In the genomic region with DNA sequence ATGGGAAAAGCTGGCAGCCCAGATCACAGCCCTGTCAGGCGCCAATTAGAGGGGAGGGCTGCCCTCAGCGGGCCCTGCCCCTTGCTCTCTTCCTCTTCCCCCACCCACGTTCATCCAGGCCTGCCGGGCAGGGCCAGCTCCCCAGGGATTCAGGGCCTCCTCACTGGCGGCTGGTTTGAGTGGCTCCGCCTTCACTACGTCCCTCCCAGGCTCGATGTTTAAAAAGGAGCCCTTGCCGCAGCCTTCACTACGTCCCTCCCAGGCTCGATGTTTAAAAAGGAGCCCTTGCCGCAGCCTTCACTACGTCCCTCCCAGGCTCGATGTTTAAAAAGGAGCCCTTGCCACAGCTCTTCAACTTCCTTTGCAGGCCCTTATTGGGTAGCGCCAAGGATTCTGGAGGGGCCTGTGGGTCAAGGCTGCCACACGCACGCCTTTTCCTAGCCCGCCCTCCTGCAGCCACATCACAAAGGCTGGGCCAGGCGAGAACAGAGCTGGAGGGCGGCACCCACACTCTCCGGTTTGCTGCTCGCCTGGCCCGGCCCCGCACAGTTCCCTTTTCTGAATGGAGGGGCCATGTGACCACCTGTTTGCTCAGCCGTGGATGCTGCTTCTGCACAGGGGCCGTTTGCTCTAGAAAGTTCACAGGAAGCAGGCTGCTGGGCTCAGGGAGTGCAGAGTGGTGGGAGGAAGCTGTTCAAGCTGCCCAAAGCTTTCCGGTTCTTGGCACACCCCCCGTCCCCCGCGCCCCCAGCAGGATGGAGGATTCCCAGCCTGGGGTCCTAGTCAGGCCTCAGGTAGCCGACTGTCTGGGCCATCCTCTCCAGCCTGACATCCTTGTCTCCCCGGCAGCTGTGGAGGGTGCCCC, we compare ENCODE assay signal across 9 cellular contexts. TPM values are rescaled to one million over a fixed set of nuclear protein-coding genes. Genes with fewer than 3 reads are reported as not detected.
A peak's percentile ranks its signal among the peaks of the same experiment; 100 is the strongest.
DNase-seq lines count a peak whose midpoint lies in the region; ATAC-seq and TF ChIP-seq lines count a peak whose summit lies in the region.
"Had no signal": no experiment of that assay in that cellular context is flagged by ENCODE, and none has a peak within 500 bp of the region (broad histone marks: within the 10 kb centered on the region; RNA-seq: fewer than 3 reads in every experiment).

No MANE protein-coding gene starts in this region.

- no peaks in the 10 kb centered on the region for H3K9me3 ChIP-seq in breast epithelium
- H3K9me3 ChIP-seq in muscle layer of colon (ENCODE audit: low read length): no peaks in the 10 kb centered on the region
- no peaks in the 10 kb centered on the region for H3K9me3 ChIP-seq in stomach smooth muscle (ENCODE audit: control insufficient read depth in 2 of 2, low read length in 2 of 2)

- peak; percentile 71 for ATAC-seq in HG03045 (IDR thresholded peaks at IDR 0.05; ENCODE audit: unreplicated experiment)
- ATAC-seq in activated CD8-positive, alpha-beta memory T cell treated with anti-CD3 and anti-CD28 coated beads, Interleukin-2, amount 10 ng/mL, durations not matched to agents 7 days and 5 days: peak; percentile 81

- no peaks in the 10 kb centered on the region for H3K4me1 Mint-ChIP-seq in MCF 10A (ENCODE audit: insufficient read depth, unreplicated experiment)
- peaks cover 22% of the 10 kb centered on the region for H3K4me1 Mint-ChIP-seq in activated CD8-positive, alpha-beta memory T cell treated with anti-CD3 and anti-CD28 coated beads, Interleukin-2, amount 10 ng/mL, durations not matched to agents 7 days and 5 days

- peaks cover 15% of the 10 kb centered on the region for H3K36me3 Mint-ChIP-seq in MCF 10A (ENCODE audit: insufficient read depth, unreplicated experiment)
- H3K36me3 Mint-ChIP-seq in activated CD8-positive, alpha-beta memory T cell treated with anti-CD3 and anti-CD28 coated beads, Interleukin-2, amount 10 ng/mL, durations not matched to agents 7 days and 5 days: peaks cover 17% of the 10 kb centered on the region

- H3K4me1 ChIP-seq in breast epithelium: peaks cover 0 to 12% of the 10 kb centered on the region in 2 donors
- H3K4me1 ChIP-seq in muscle layer of colon (ENCODE audit: insufficient read depth, low read length): peaks cover 22% of the 10 kb centered on the region
- peaks cover 25% of the 10 kb centered on the region for H3K4me1 ChIP-seq in stomach smooth muscle (ENCODE audit: control insufficient read depth, insufficient read depth, low read length)

- no TSS peak for BruUV-seq in MCF 10A (replicated peaks; lab: Mats Ljungman, UMichigan)

- H3K4me3 ChIP-seq in breast epithelium: peak overlapping the region; percentile 23 to 70 (median 40)
- H3K4me3 ChIP-seq in muscle layer of colon (ENCODE audit: low read depth in 1 of 2, low read length in 2 of 2): peak overlapping the region; percentile 15 to 60
- H3K4me3 ChIP-seq in stomach smooth muscle (ENCODE audit: low read length in 2 of 2): peak overlapping the region; percentile 44 to 74

- H3K27ac ChIP-seq in breast epithelium (peak overlapping the region; percentile 79 to 94), muscle layer of colon (ENCODE audit: low read depth, low read length) (peak overlapping the region; percentile 80), stomach smooth muscle (ENCODE audit: low read length) (peak overlapping the region; percentile 98)

- H3K27me3 ChIP-seq in breast epithelium: no peaks in the 10 kb centered on the region
- no peaks in the 10 kb centered on the region for H3K27me3 ChIP-seq in muscle layer of colon (ENCODE audit: control insufficient read depth in 1 of 2, insufficient read depth in 2 of 2, low read length in 2 of 2)
- no peaks in the 10 kb centered on the region for H3K27me3 ChIP-seq in stomach smooth muscle (ENCODE audit: control insufficient read depth in 1 of 2, insufficient read depth in 2 of 2, low read length in 2 of 2)

- H3K27me3 Mint-ChIP-seq in MCF 10A (ENCODE audit: insufficient read depth, unreplicated experiment): no peaks in the 10 kb centered on the region
- no peaks in the 10 kb centered on the region for H3K27me3 Mint-ChIP-seq in activated CD8-positive, alpha-beta memory T cell treated with anti-CD3 and anti-CD28 coated beads, Interleukin-2, amount 10 ng/mL, durations not matched to agents 7 days and 5 days

- POLR2A ChIA-PET in MCF 10A (lab: Yijun Ruan, JAX): interaction anchor here (0.7 kb wide), 1 partner anchor 236 kb away, joined by 3 read pairs; no protein-coding TSS in a partner anchor

- CTCF ChIA-PET in MCF 10A (lab: Yijun Ruan, JAX): interaction anchor here (0.6 to 1.5 kb wide), 5 partner anchors 17 to 351 kb away, joined by 3 to 7 read pairs (median 3); no protein-coding TSS in a partner anchor
- CTCF ChIA-PET in activated CD8-positive, alpha-beta memory T cell treated with anti-CD3 and anti-CD28 coated beads, Interleukin-2, amount 10 ng/mL, durations not matched to agents 7 days and 5 days (lab: Charles Lee): interaction anchor here (0.6 to 3.1 kb wide), 15 partner anchors 13 to 55 kb away, joined by 3 to 30 read pairs (median 5); partner anchors contain the start of genes DIDO1 and GID8

- H3K36me3 ChIP-seq in breast epithelium (no peaks in the 10 kb centered on the region), muscle layer of colon (ENCODE audit: insufficient read depth, low read length) (peaks cover 13% of the 10 kb centered on the region), stomach smooth muscle (ENCODE audit: control insufficient read depth in 2 of 2, insufficient read depth in 2 of 2, low read length in 2 of 2) (peaks cover 17 to 20% of the 10 kb centered on the region in 2 donors)

- DNase-seq in breast epithelium (ENCODE audit: low spot score in 2 of 2) (peak in 1 of 2 donors; percentile 53), MCF 10A (ENCODE audit: unreplicated experiment) (no peak), NCI-H526 (lab: John Stamatoyannopoulos, UW) (peak; percentile 82 to 96), erythroblast (lab: John Stamatoyannopoulos, UW) (peak; percentile 61 to 73)
- DNase-seq in activated CD8-positive, alpha-beta memory T cell treated with anti-CD3 and anti-CD28 coated beads, Interleukin-2, amount 10 ng/mL, durations not matched to agents 7 days and 5 days: peak; percentile 90

- TF ChIP-seq POLR2A in breast epithelium (IDR thresholded peaks at IDR 0.05): no peak
- TF ChIP-seq POLR2A in erythroblast (IDR thresholded peaks at IDR 0.05; ENCODE audit: low read length): no peak

- no peaks in the 10 kb centered on the region for H3K9me3 Mint-ChIP-seq in MCF 10A (ENCODE audit: unreplicated experiment)
- no peaks in the 10 kb centered on the region for H3K9me3 Mint-ChIP-seq in activated CD8-positive, alpha-beta memory T cell treated with anti-CD3 and anti-CD28 coated beads, Interleukin-2, amount 10 ng/mL, durations not matched to agents 7 days and 5 days (ENCODE audit: low read depth)

- H3K27ac Mint-ChIP-seq in MCF 10A (ENCODE audit: low read depth, unreplicated experiment): no peak overlapping the region
- peak overlapping the region; percentile 89 for H3K27ac Mint-ChIP-seq in activated CD8-positive, alpha-beta memory T cell treated with anti-CD3 and anti-CD28 coated beads, Interleukin-2, amount 10 ng/mL, durations not matched to agents 7 days and 5 days

- TF ChIP-seq CTCF in breast epithelium (IDR thresholded peaks at IDR 0.05): no peak
- TF ChIP-seq CTCF in MCF 10A (IDR thresholded peaks at IDR 0.05; ENCODE audit: unreplicated experiment): no peak

- peak overlapping the region; percentile 79 for H3K9ac ChIP-seq in muscle layer of colon (ENCODE audit: low read length)
- H3K9ac ChIP-seq in stomach smooth muscle (ENCODE audit: low read length in 2 of 2): peak overlapping the region; percentile 82 to 89

- H3K4me3 Mint-ChIP-seq in MCF 10A (ENCODE audit: unreplicated experiment): no peak overlapping the region
- peak overlapping the region; percentile 75 for H3K4me3 Mint-ChIP-seq in activated CD8-positive, alpha-beta memory T cell treated with anti-CD3 and anti-CD28 coated beads, Interleukin-2, amount 10 ng/mL, durations not matched to agents 7 days and 5 days

- intact Hi-C loops in breast epithelium (cut with DNase I; ENCODE audit: low total_unique reads): no loop called here
- intact Hi-C loops in MCF 10A (cut with micrococcal nuclease): no loop called here

RNA-seq across cellular contexts. Expression of gene SLC17A9, which starts 1.6 kb away (rescaled TPM):
- total RNA-seq in breast epithelium (1 to 10 TPM; 2.2 to 4.9 (median 2.7) TPM), MCF 10A (2022) (0.07 TPM in 1 of 2 replicates, not detected in the other)
- total RNA-seq in activated CD8-positive, alpha-beta memory T cell treated with anti-CD3 and anti-CD28 coated beads, Interleukin-2, amount 10 ng/mL, durations not matched to agents 7 days and 5 days: 10 to 100 TPM; 26.1 to 34.1 TPM

RNA-seq across cellular contexts. Expression of gene GID8, which starts 16.1 kb away (rescaled TPM):
- total RNA-seq in breast epithelium (10 to 100 TPM; 30.2 to 36.7 (median 31.8) TPM), MCF 10A (2022) (31.6 and 36.4 TPM in 2 replicates)
- 10 to 100 TPM; 29.8 to 36.8 TPM for total RNA-seq in activated CD8-positive, alpha-beta memory T cell treated with anti-CD3 and anti-CD28 coated beads, Interleukin-2, amount 10 ng/mL, durations not matched to agents 7 days and 5 days

RNA-seq across cellular contexts. Expression of gene DIDO1, which starts 27.8 kb away (rescaled TPM):
- 10 to 100 TPM; 59.8 to 83.1 (median 64.9) TPM for total RNA-seq in breast epithelium
- 36.8 and 40.7 TPM in 2 replicates for total RNA-seq in MCF 10A (2022)
- total RNA-seq in activated CD8-positive, alpha-beta memory T cell treated with anti-CD3 and anti-CD28 coated beads, Interleukin-2, amount 10 ng/mL, durations not matched to agents 7 days and 5 days: 10 to 100 TPM; 64.6 to 87.0 TPM

RNA-seq across cellular contexts. Expression of gene BHLHE23, which starts 52.7 kb away (rescaled TPM):
- total RNA-seq in breast epithelium (not detected), MCF 10A (2022) (not detected in 2 replicates)
- not detected for total RNA-seq in activated CD8-positive, alpha-beta memory T cell treated with anti-CD3 and anti-CD28 coated beads, Interleukin-2, amount 10 ng/mL, durations not matched to agents 7 days and 5 days
- total RNA-seq: subcutaneous adipose tissue had no signal

Comparison
In these comparisons a context has a peak if more than half of its experiments do, and no peak if none do; other contexts are left out.
1. RNA of gene SLC17A9, which starts 1.6 kb away (total RNA-seq): 26.1 to 34.1 TPM in activated CD8-positive, alpha-beta memory T cell treated with anti-CD3 and anti-CD28 coated beads, Interleukin-2, amount 10 ng/mL, durations not matched to agents 7 days and 5 days; 2.2 to 4.9 TPM in breast epithelium and 0.07 TPM in MCF 10A; every median in the first group is over 4 times any median in the second.
2. Peak in every context shown above with its lines, with median percentiles within 50 percentile points of each other: H3K27ac ChIP-seq and H3K4me3 ChIP-seq.